Comparison of ENCODE assay signal across 1 cellular context in the genomic region with DNA sequence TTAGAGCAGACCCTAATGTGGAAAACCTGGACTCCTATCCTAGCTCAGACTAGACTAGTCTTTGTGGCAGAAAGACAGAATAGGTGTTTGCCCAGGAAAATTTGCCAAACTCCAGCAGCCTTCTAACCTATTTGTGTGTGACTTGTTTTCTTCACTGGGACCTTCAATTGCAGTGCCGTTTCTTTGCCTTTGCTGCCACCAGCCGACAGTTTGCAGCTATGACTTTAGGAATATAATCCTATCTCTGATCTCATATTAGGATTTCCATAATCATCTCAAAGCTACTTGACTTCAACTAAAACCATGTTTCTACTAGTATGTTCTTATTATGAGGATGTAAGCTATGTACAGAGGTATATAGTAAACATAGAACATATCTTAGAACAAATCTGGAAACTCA.
TF ChIP-seq lines count a peak whose summit lies in the region.

No MANE protein-coding gene starts in this region.

TF ChIP-seq in H1, 55 proteins besides CTCF, POLR2A, EP300 and RAD21:
- TF ChIP-seq, protein P1, sequence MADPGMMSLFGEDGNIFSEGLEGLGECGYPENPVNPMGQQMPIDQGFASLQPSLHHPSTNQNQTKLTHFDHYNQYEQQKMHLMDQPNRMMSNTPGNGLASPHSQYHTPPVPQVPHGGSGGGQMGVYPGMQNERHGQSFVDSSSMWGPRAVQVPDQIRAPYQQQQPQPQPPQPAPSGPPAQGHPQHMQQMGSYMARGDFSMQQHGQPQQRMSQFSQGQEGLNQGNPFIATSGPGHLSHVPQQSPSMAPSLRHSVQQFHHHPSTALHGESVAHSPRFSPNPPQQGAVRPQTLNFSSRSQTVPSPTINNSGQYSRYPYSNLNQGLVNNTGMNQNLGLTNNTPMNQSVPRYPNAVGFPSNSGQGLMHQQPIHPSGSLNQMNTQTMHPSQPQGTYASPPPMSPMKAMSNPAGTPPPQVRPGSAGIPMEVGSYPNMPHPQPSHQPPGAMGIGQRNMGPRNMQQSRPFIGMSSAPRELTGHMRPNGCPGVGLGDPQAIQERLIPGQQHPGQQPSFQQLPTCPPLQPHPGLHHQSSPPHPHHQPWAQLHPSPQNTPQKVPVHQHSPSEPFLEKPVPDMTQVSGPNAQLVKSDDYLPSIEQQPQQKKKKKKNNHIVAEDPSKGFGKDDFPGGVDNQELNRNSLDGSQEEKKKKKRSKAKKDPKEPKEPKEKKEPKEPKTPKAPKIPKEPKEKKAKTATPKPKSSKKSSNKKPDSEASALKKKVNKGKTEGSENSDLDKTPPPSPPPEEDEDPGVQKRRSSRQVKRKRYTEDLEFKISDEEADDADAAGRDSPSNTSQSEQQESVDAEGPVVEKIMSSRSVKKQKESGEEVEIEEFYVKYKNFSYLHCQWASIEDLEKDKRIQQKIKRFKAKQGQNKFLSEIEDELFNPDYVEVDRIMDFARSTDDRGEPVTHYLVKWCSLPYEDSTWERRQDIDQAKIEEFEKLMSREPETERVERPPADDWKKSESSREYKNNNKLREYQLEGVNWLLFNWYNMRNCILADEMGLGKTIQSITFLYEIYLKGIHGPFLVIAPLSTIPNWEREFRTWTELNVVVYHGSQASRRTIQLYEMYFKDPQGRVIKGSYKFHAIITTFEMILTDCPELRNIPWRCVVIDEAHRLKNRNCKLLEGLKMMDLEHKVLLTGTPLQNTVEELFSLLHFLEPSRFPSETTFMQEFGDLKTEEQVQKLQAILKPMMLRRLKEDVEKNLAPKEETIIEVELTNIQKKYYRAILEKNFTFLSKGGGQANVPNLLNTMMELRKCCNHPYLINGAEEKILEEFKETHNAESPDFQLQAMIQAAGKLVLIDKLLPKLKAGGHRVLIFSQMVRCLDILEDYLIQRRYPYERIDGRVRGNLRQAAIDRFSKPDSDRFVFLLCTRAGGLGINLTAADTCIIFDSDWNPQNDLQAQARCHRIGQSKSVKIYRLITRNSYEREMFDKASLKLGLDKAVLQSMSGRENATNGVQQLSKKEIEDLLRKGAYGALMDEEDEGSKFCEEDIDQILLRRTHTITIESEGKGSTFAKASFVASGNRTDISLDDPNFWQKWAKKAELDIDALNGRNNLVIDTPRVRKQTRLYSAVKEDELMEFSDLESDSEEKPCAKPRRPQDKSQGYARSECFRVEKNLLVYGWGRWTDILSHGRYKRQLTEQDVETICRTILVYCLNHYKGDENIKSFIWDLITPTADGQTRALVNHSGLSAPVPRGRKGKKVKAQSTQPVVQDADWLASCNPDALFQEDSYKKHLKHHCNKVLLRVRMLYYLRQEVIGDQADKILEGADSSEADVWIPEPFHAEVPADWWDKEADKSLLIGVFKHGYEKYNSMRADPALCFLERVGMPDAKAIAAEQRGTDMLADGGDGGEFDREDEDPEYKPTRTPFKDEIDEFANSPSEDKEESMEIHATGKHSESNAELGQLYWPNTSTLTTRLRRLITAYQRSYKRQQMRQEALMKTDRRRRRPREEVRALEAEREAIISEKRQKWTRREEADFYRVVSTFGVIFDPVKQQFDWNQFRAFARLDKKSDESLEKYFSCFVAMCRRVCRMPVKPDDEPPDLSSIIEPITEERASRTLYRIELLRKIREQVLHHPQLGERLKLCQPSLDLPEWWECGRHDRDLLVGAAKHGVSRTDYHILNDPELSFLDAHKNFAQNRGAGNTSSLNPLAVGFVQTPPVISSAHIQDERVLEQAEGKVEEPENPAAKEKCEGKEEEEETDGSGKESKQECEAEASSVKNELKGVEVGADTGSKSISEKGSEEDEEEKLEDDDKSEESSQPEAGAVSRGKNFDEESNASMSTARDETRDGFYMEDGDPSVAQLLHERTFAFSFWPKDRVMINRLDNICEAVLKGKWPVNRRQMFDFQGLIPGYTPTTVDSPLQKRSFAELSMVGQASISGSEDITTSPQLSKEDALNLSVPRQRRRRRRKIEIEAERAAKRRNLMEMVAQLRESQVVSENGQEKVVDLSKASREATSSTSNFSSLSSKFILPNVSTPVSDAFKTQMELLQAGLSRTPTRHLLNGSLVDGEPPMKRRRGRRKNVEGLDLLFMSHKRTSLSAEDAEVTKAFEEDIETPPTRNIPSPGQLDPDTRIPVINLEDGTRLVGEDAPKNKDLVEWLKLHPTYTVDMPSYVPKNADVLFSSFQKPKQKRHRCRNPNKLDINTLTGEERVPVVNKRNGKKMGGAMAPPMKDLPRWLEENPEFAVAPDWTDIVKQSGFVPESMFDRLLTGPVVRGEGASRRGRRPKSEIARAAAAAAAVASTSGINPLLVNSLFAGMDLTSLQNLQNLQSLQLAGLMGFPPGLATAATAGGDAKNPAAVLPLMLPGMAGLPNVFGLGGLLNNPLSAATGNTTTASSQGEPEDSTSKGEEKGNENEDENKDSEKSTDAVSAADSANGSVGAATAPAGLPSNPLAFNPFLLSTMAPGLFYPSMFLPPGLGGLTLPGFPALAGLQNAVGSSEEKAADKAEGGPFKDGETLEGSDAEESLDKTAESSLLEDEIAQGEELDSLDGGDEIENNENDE (IDR thresholded peaks at IDR 0.05; ENCODE audit: insufficient replicate concordance, low read length): no peak
- TF ChIP-seq YY1 (IDR thresholded peaks at IDR 0.05; ENCODE audit: low read depth, low read length) (no peak), SIRT6 (IDR thresholded peaks at IDR 0.05; ENCODE audit: low read length) (no peak), SP2 (IDR thresholded peaks at IDR 0.05; ENCODE audit: low read length) (no peak), USF2 (IDR thresholded peaks at IDR 0.05; ENCODE audit: low read length) (no peak), CHD1 (IDR thresholded peaks at IDR 0.05; ENCODE audit: low read depth, low read length) (no peak), EGR1 (IDR thresholded peaks at IDR 0.05; ENCODE audit: borderline replicate concordance, low read depth, low read length) (no peak), RXRA (IDR thresholded peaks at IDR 0.05; ENCODE audit: insufficient read depth, low read depth, low read length) (no peak), JUND (IDR thresholded peaks at IDR 0.05; ENCODE audit: low read length) (no peak), RNF2 (IDR thresholded peaks at IDR 0.05; ENCODE audit: borderline replicate concordance, low read depth, low read length, missing control alignments, poor library complexity, severe bottlenecking) (no peak)
